ENCODE assay signal across 13 cellular contexts in genomic region chr19:45096700-45097099, GRCh38. TPM values are rescaled to one million over a fixed set of nuclear protein-coding genes. Genes with fewer than 3 reads are reported as not detected.
DNase-seq lines count a peak whose midpoint lies in the region; ATAC-seq and TF ChIP-seq lines count a peak whose summit lies in the region.
"Had no signal": no experiment of that assay in that cellular context is flagged by ENCODE, and none has a peak within 500 bp of the region (broad histone marks: within the 10 kb centered on the region; RNA-seq: fewer than 3 reads in every experiment).

No MANE protein-coding gene starts in this region.

- no peak for DNase-seq in IMR-90
- no peak for DNase-seq in effector memory CD8-positive, alpha-beta T cell
- DNase-seq in neural progenitor cell (ENCODE audit: low spot score) = no peak
- no peak for DNase-seq in DMS53 (lab: John Stamatoyannopoulos, UW)
- no peak for DNase-seq in amygdala (lab: John Stamatoyannopoulos, UW)
- no peak for DNase-seq in DMS153 treated with DMSO at 0.1 percent for 48 hours (lab: John Stamatoyannopoulos, UW; ENCODE audit: unreplicated experiment)
- DNase-seq: activated CD8-positive, alpha-beta memory T cell treated with anti-CD3 and anti-CD28 coated beads for 24 hours; activated naive CD4-positive, alpha-beta T cell treated with Interleukin-2 at 50 U/mL for 16 hours; NCI-H2029; NCI-H526 treated with DMSO at 0.1 percent for 48 hours had no signal

- H3K4me3 Mint-ChIP-seq in effector memory CD8-positive, alpha-beta T cell = peak overlapping the region in 1 of 2 donors; percentile 47
- H3K4me3 Mint-ChIP-seq in neural progenitor cell = peak overlapping the region; percentile 61
- H3K4me3 Mint-ChIP-seq: T-helper 2 cell treated with Interferon-gamma antibody and Interleukin-4, amounts not matched to agents 5 μg/mL and 100 μg/mL, for 36 hours had no signal

- H4K20me1 ChIP-seq in BLaER1 treated with 17β-estradiol and CSF1 and Interleukin-3, amounts not matched to agents 10 nM and 100 nM = peaks cover 1 to 86% (median 82%) of the 10 kb centered on the region in 11 experiments; a peak in 21 of 22 replicates
- H4K20me1 ChIP-seq in IMR-90 (ENCODE audit: insufficient read depth, low read length) (peaks cover 74% of the 10 kb centered on the region), neural progenitor cell (ENCODE audit: low read depth) (peaks cover 84% of the 10 kb centered on the region)

- H3K79me2 ChIP-seq in neural progenitor cell (ENCODE audit: low read depth) = peaks cover 88% of the 10 kb centered on the region

- H3K27me3 ChIP-seq in BLaER1 treated with 17β-estradiol and CSF1 and Interleukin-3, amounts not matched to agents 10 nM and 100 nM = no peaks in the 10 kb centered on the region
- no peaks in the 10 kb centered on the region for H3K27me3 ChIP-seq in IMR-90 (ENCODE audit: control insufficient read depth, insufficient read depth, low read length)
- H3K27me3 ChIP-seq in neural progenitor cell = no peaks in the 10 kb centered on the region

- H2AK9ac ChIP-seq in IMR-90 (replicated peaks; ENCODE audit: low read depth, low read length, poor library complexity) = peak overlapping the region; percentile 34

- no peak for TF ChIP-seq POLR2A in IMR-90 (IDR thresholded peaks at IDR 0.05; ENCODE audit: low read depth, low read length)

- no peak overlapping the region for H4K91ac ChIP-seq in IMR-90 (ENCODE audit: insufficient read depth, low read depth, low read length)

- peak overlapping the region in 10 of 11 experiments; percentile 8 to 99 (median 64); a peak in 16 of 22 replicates for H3K9ac ChIP-seq in BLaER1 treated with 17β-estradiol and CSF1 and Interleukin-3, amounts not matched to agents 10 nM and 100 nM
- H3K9ac ChIP-seq in IMR-90 (ENCODE audit: low read depth, low read length) = no peak overlapping the region
- H3K9ac ChIP-seq in neural progenitor cell = no peak overlapping the region

- H3K14ac ChIP-seq in IMR-90 (replicated peaks; ENCODE audit: low read depth, low read length) = no peak overlapping the region

- H2BK120ac ChIP-seq in IMR-90 (ENCODE audit: low read depth, low read length) = no peak overlapping the region

- intact Hi-C loops in IMR-90 (cut with micrococcal nuclease) = no loop called here

- no peak overlapping the region for H2BK5ac ChIP-seq in IMR-90 (ENCODE audit: low read depth, low read length, poor library complexity, severe bottlenecking)

- BruUV-seq in IMR-90 (replicated peaks; lab: Mats Ljungman, UMichigan) = no TSS peak

- H3K9me3 Mint-ChIP-seq in effector memory CD8-positive, alpha-beta T cell = no peaks in the 10 kb centered on the region
- H3K9me3 Mint-ChIP-seq in neural progenitor cell = no peaks in the 10 kb centered on the region
- H3K9me3 Mint-ChIP-seq: T-helper 2 cell treated with Interferon-gamma antibody and Interleukin-4, amounts not matched to agents 5 μg/mL and 100 μg/mL, for 36 hours had no signal

- H4K8ac ChIP-seq in IMR-90 (ENCODE audit: low read depth in 2 of 2, low read length in 2 of 2) = no peak overlapping the region

- no peaks in the 10 kb centered on the region for H3K27me3 Mint-ChIP-seq in effector memory CD8-positive, alpha-beta T cell
- H3K27me3 Mint-ChIP-seq in neural progenitor cell (ENCODE audit: insufficient read depth, low read depth) = peaks cover 10% of the 10 kb centered on the region

- TF ChIP-seq CTCF in IMR-90 (conservative IDR thresholded peaks at IDR 0.05; ENCODE audit: low read depth, low read length) (no peak), neural progenitor cell (IDR thresholded peaks at IDR 0.05) (no peak)

- H3K4ac ChIP-seq in IMR-90 (ENCODE audit: low read depth, low read length) = no peak overlapping the region; the same call in 1 of the 2 replicates

- H3K4me3 ChIP-seq in BLaER1 treated with 17β-estradiol and CSF1 and Interleukin-3, amounts not matched to agents 10 nM and 100 nM = no peak overlapping the region
- no peak overlapping the region for H3K4me3 ChIP-seq in IMR-90 (ENCODE audit: insufficient read depth, low read depth, low read length)
- H3K4me3 ChIP-seq in neural progenitor cell = no peak overlapping the region

- H3K9me1 ChIP-seq in IMR-90 (ENCODE audit: insufficient read depth, low read length) = peaks cover 50% of the 10 kb centered on the region

- WGBS in IMR-90 (ENCODE audit: extremely low coverage in 2 of 2, insufficient read length in 1 of 2), 2 experiments = 93% methylated on average over 6 of the region's 7 CpGs; no CpG with 5 or more reads in 1 of the 2 experiments

- peaks cover 12% of the 10 kb centered on the region for H3F3A ChIP-seq in neural progenitor cell (ENCODE audit: low read depth)

- H4K5ac ChIP-seq in IMR-90 (ENCODE audit: low read depth, low read length) = no peak overlapping the region

- peaks cover 0 to 43% (median 30%) of the 10 kb centered on the region in 11 experiments; a peak in 15 of 22 replicates for H3K36me3 ChIP-seq in BLaER1 treated with 17β-estradiol and CSF1 and Interleukin-3, amounts not matched to agents 10 nM and 100 nM
- H3K36me3 ChIP-seq in IMR-90 (ENCODE audit: control insufficient read depth, insufficient read depth, low read length) = 0 out of 2 replicates have a peak, but pooled peaks cover 1% of the 10 kb centered on the region
- H3K36me3 ChIP-seq in neural progenitor cell = no peaks in the 10 kb centered on the region

- H3K23ac ChIP-seq in IMR-90 (ENCODE audit: low read depth, low read length) = no peak overlapping the region

- no peak overlapping the region for H3K56ac ChIP-seq in IMR-90 (ENCODE audit: extremely low read depth, insufficient read depth, low read length)

- H2AFZ ChIP-seq in IMR-90 (replicated peaks; ENCODE audit: low read length, poor library complexity) = no peak overlapping the region
- H2AFZ ChIP-seq in neural progenitor cell (replicated peaks) = no peak overlapping the region

- H3K4me1 ChIP-seq in BLaER1 treated with 17β-estradiol and CSF1 and Interleukin-3, amounts not matched to agents 10 nM and 100 nM = peaks cover 78 to 88% (median 81%) of the 10 kb centered on the region in 10 experiments
- H3K4me1 ChIP-seq in IMR-90 (ENCODE audit: control insufficient read depth, insufficient read depth, low read length) (peaks cover 39% of the 10 kb centered on the region), neural progenitor cell (peaks cover 21% of the 10 kb centered on the region)

- no peak for TF ChIP-seq RAD21 in IMR-90 (IDR thresholded peaks at IDR 0.05; ENCODE audit: low read length)

- no peak for ATAC-seq in IMR-90 (ENCODE audit: low read depth)
- no peak for ATAC-seq in effector memory CD8-positive, alpha-beta T cell (replicated peaks)
- no peak for ATAC-seq in GM18520 (IDR thresholded peaks at IDR 0.05; ENCODE audit: unreplicated experiment)

- CTCF ChIA-PET in IMR-90 (lab: Yijun Ruan, JAX) = no interaction called here

- H2BK15ac ChIP-seq in IMR-90 (ENCODE audit: low read depth, low read length) = no peak overlapping the region

- peaks cover 23% of the 10 kb centered on the region for H3K36me3 Mint-ChIP-seq in effector memory CD8-positive, alpha-beta T cell (ENCODE audit: insufficient read depth)
- H3K36me3 Mint-ChIP-seq in neural progenitor cell = peaks cover 14% of the 10 kb centered on the region

- H2BK20ac ChIP-seq in IMR-90 (ENCODE audit: low read depth, low read length) = no peak overlapping the region

- no peak overlapping the region for H2AK5ac ChIP-seq in IMR-90 (ENCODE audit: low read depth, low read length)

- H3K4me1 Mint-ChIP-seq in effector memory CD8-positive, alpha-beta T cell (ENCODE audit: low read depth in 2 of 2) = peaks cover 70 to 72% of the 10 kb centered on the region in 2 donors
- H3K4me1 Mint-ChIP-seq in neural progenitor cell = peaks cover 75% of the 10 kb centered on the region

- H3K27ac ChIP-seq in BLaER1 treated with 17β-estradiol and CSF1 and Interleukin-3, amounts not matched to agents 10 nM and 100 nM = peak overlapping the region in 7 of 11 experiments; percentile 17 to 82 (median 69); a peak in 7 of 22 replicates
- H3K27ac ChIP-seq in IMR-90 (ENCODE audit: insufficient read depth, low read length) = no peak overlapping the region
- no peak overlapping the region for H3K27ac ChIP-seq in neural progenitor cell

- dilution Hi-C loops in IMR-90 (cut with HindIII; ENCODE audit: low sequenced_read_pairs, unreplicated experiment) = no loop called here

- H3K27ac Mint-ChIP-seq in effector memory CD8-positive, alpha-beta T cell = peak overlapping the region; percentile 74 to 87
- peak overlapping the region; percentile 44 for H3K27ac Mint-ChIP-seq in neural progenitor cell

- POLR2A ChIA-PET in IMR-90 (lab: Charles Lee; ENCODE audit: unreplicated experiment) = no interaction called here

- no peak overlapping the region for H3K18ac ChIP-seq in IMR-90 (ENCODE audit: low read depth, low read length)

- peak overlapping the region; percentile 70 to 99 (median 97); a peak in 21 of 22 replicates for H3K4me2 ChIP-seq in BLaER1 treated with 17β-estradiol and CSF1 and Interleukin-3, amounts not matched to agents 10 nM and 100 nM
- no peak overlapping the region for H3K4me2 ChIP-seq in IMR-90 (ENCODE audit: low read depth, low read length)
- no peak overlapping the region for H3K4me2 ChIP-seq in neural progenitor cell

- H3K79me1 ChIP-seq in IMR-90 (ENCODE audit: low read depth in 1 of 2, low read length in 2 of 2) = peaks cover 21 to 77% of the 10 kb centered on the region in 2 experiments; a peak in 3 of 4 replicates

- in situ Hi-C loops in IMR-90 (cut with MboI; ENCODE audit: low sequenced_read_pairs) = no loop called here

- H3K9me3 ChIP-seq in BLaER1 treated with 17β-estradiol and CSF1 and Interleukin-3, amounts not matched to agents 10 nM and 100 nM (replicated peaks in 1 of 11) = no peaks in the 10 kb centered on the region
- no peaks in the 10 kb centered on the region for H3K9me3 ChIP-seq in IMR-90 (ENCODE audit: control insufficient read depth, insufficient read depth, low read length)
- H3K9me3 ChIP-seq in neural progenitor cell (ENCODE audit: low read depth) = no peaks in the 10 kb centered on the region

RNA-seq across cellular contexts. Expression of gene PPP1R37, which starts 3.7 kb away (rescaled TPM):
- total RNA-seq in IMR-90 (2012; rRNA removed) = 13.1 and 13.9 TPM in 2 replicates
- polyA plus RNA-seq in IMR-90 (2012; rRNA removed) = 18.5 and 20.8 TPM in 2 replicates
- polyA plus RNA-seq in IMR-90 (2012; cell fraction: cytosol; rRNA removed) = 14.0 and 22.6 TPM in 2 replicates
- polyA plus RNA-seq in IMR-90 (2012; cell fraction: nucleus; rRNA removed; ENCODE audit: low replicate concordance) = 41.6 and 72.5 TPM in 2 replicates
- 8.1 and 34.1 TPM in 2 replicates for total RNA-seq in neural progenitor cell (ENCODE audit: low replicate concordance)

RNA-seq across cellular contexts. Expression of gene GEMIN7, which starts 17.6 kb away (rescaled TPM):
- 19.7 and 27.2 TPM in 2 replicates for total RNA-seq in IMR-90 (2012; rRNA removed)
- 52.8 and 53.0 TPM in 2 replicates for polyA plus RNA-seq in IMR-90 (2012; rRNA removed)
- 56.1 and 64.0 TPM in 2 replicates for polyA plus RNA-seq in IMR-90 (2012; cell fraction: cytosol; rRNA removed)
- polyA plus RNA-seq in IMR-90 (2012; cell fraction: nucleus; rRNA removed; ENCODE audit: low replicate concordance) = 18.8 and 44.2 TPM in 2 replicates
- total RNA-seq in neural progenitor cell (ENCODE audit: low replicate concordance) = 7.3 and 32.6 TPM in 2 replicates

RNA-seq across cellular contexts. Expression of gene ZNF296, which starts 20.4 kb away (rescaled TPM):
- total RNA-seq in IMR-90 (2012; rRNA removed) (not detected in 2 replicates), neural progenitor cell (ENCODE audit: low replicate concordance) (0.53 TPM in 1 of 2 replicates, not detected in the other)
- polyA plus RNA-seq in IMR-90 (2012; rRNA removed) = 0.10 and 0.11 TPM in 2 replicates
- polyA plus RNA-seq in IMR-90 (2012; cell fraction: cytosol; rRNA removed) = 0.11 and 0.25 TPM in 2 replicates
- polyA plus RNA-seq in IMR-90 (2012; cell fraction: nucleus; rRNA removed; ENCODE audit: low replicate concordance) = 0.58 and 1.5 TPM in 2 replicates

RNA-seq across cellular contexts. Expression of gene CLASRP, which starts 57.9 kb away (rescaled TPM):
- total RNA-seq in IMR-90 (2012; rRNA removed) (19.9 and 20.6 TPM in 2 replicates), neural progenitor cell (ENCODE audit: low replicate concordance) (57.0 and 97.1 TPM in 2 replicates)
- 31.7 and 34.9 TPM in 2 replicates for polyA plus RNA-seq in IMR-90 (2012; rRNA removed)
- 15.3 and 30.0 TPM in 2 replicates for polyA plus RNA-seq in IMR-90 (2012; cell fraction: cytosol; rRNA removed)
- 532 and 592 TPM in 2 replicates for polyA plus RNA-seq in IMR-90 (2012; cell fraction: nucleus; rRNA removed; ENCODE audit: low replicate concordance)

Comparison
In these comparisons a context has a peak if more than half of its experiments do, and no peak if none do; other contexts are left out.
1. H3K27ac ChIP-seq: peak in BLaER1 treated with 17β-estradiol and CSF1 and Interleukin-3, amounts not matched to agents 10 nM and 100 nM (7 of 11); none in IMR-90 (single experiment) and neural progenitor cell (single experiment).
2. H3K4me2 ChIP-seq: peak in BLaER1 treated with 17β-estradiol and CSF1 and Interleukin-3, amounts not matched to agents 10 nM and 100 nM (11 of 11); none in IMR-90 (single experiment) and neural progenitor cell (single experiment).
3. H3K9ac ChIP-seq: peak in BLaER1 treated with 17β-estradiol and CSF1 and Interleukin-3, amounts not matched to agents 10 nM and 100 nM (10 of 11); none in IMR-90 (single experiment) and neural progenitor cell (single experiment).